Comparison of ENCODE assay signal across 9 cellular contexts in the genomic region with DNA sequence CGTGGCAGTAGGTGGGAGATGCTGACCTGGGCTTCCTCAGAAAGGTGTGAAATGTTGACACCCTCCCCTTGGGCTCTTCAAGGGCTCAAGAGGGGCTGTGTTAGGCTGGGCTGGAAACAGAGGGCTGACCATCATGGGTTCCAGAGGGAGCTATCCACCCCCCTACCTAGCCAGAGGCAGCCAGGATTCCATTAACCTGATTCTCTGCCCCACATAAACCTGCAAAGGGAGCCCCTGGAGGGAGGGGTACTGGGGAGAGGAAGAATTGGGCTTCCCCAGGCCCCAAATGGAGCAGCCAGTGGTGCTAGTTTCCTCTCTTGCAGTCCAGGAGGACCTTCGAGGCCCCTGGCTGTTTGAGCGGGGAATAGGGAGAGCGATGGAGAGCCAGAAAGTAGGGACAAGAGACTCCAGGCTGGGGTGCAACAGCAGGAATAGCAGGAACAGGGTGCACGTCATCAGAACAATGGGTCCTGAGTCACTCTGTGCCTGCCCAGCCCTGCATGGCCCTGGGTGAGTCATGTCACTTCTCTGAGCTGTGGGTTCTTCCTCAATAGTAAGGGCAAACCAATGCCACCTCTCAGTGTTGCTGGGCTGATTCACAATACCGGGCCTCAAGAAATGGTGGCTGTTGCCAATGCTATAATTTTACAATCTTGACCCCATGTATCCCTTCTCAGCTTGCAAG.
DNase-seq lines count a peak whose midpoint lies in the region; ATAC-seq and TF ChIP-seq lines count a peak whose summit lies in the region.
"Had no signal": no experiment of that assay in that cellular context is flagged by ENCODE, and none has a peak within 500 bp of the region (broad histone marks: within the 10 kb centered on the region; RNA-seq: fewer than 3 reads in every experiment).

No MANE protein-coding gene starts in this region.

- no peaks in the 10 kb centered on the region for H3K79me2 ChIP-seq in hepatocyte

- no peaks in the 10 kb centered on the region for H4K20me1 ChIP-seq in hepatocyte (ENCODE audit: insufficient read depth, poor library complexity, severe bottlenecking)

- ATAC-seq in GM21447 (IDR thresholded peaks at IDR 0.05; ENCODE audit: unreplicated experiment) = no peak
- ATAC-seq in gastrocnemius medialis = no peak
- no peak for ATAC-seq in Right ventricle myocardium superior (ENCODE audit: poor library complexity)

- in situ Hi-C loops in gastrocnemius medialis (cut with MboI; ENCODE audit: low sequenced_read_pairs in 4 of 4) = no loop called here

- no peak for TF ChIP-seq CTCF in hepatocyte (IDR thresholded peaks at IDR 0.05; ENCODE audit: poor library complexity)
- TF ChIP-seq CTCF in gastrocnemius medialis (IDR thresholded peaks at IDR 0.05 in 4 of 5, conservative IDR thresholded peaks at IDR 0.05 in 1 of 5) = no peak

- H3K4me2 ChIP-seq in hepatocyte = no peak overlapping the region

- H3K9me3 Mint-ChIP-seq in activated naive CD4-positive, alpha-beta T cell treated with anti-CD3 and anti-CD28 coated beads for 36 hours = no peaks in the 10 kb centered on the region
- H3K9me3 Mint-ChIP-seq: activated naive CD8-positive, alpha-beta T cell treated with anti-CD3 and anti-CD28 coated beads, Interleukin-2, amount 10 ng/mL, durations not matched to agents 7 days and 5 days had no signal

- H3K9me2 ChIP-seq in hepatocyte (replicated peaks; ENCODE audit: insufficient read depth) = no peaks in the 10 kb centered on the region

- H3K4me3 ChIP-seq in hepatocyte (no peak overlapping the region), urinary bladder (ENCODE audit: low read depth, low read length) (no peak overlapping the region), gastrocnemius medialis (no peak overlapping the region)

- no peaks in the 10 kb centered on the region for H3K9me3 ChIP-seq in hepatocyte (ENCODE audit: low read depth)
- no peaks in the 10 kb centered on the region for H3K9me3 ChIP-seq in gastrocnemius medialis

- H3K27ac ChIP-seq in hepatocyte (no peak overlapping the region), urinary bladder (ENCODE audit: low read depth) (peak overlapping the region; percentile 72), gastrocnemius medialis (no peak overlapping the region)

- intact Hi-C loops in activated naive CD4-positive, alpha-beta T cell treated with anti-CD3 and anti-CD28 coated beads for 36 hours (cut with micrococcal nuclease) = no loop called here
- intact Hi-C loops in gastrocnemius medialis (cut with DNase I; ENCODE audit: low total_unique reads) = no loop called here
- intact Hi-C loops in Right ventricle myocardium superior (cut with DNase I) = no loop called here

- CTCF ChIA-PET in activated naive CD4-positive, alpha-beta T cell treated with anti-CD3 and anti-CD28 coated beads for 36 hours (lab: Charles Lee) = no interaction called here

- no peaks in the 10 kb centered on the region for H3K36me3 Mint-ChIP-seq in activated naive CD4-positive, alpha-beta T cell treated with anti-CD3 and anti-CD28 coated beads for 36 hours (ENCODE audit: low read depth)
- H3K36me3 Mint-ChIP-seq: activated naive CD8-positive, alpha-beta T cell treated with anti-CD3 and anti-CD28 coated beads, Interleukin-2, amount 10 ng/mL, durations not matched to agents 7 days and 5 days had no signal

- H3K27me3 ChIP-seq in hepatocyte (no peaks in the 10 kb centered on the region), gastrocnemius medialis (no peaks in the 10 kb centered on the region)

- no peaks in the 10 kb centered on the region for H3K4me1 Mint-ChIP-seq in activated naive CD4-positive, alpha-beta T cell treated with anti-CD3 and anti-CD28 coated beads for 36 hours (ENCODE audit: low read depth)

- H3K4me1 ChIP-seq in hepatocyte (ENCODE audit: insufficient read depth) = peaks cover 41% of the 10 kb centered on the region
- H3K4me1 ChIP-seq in urinary bladder (ENCODE audit: insufficient read depth) = no peaks in the 10 kb centered on the region
- H3K4me1 ChIP-seq in gastrocnemius medialis = peaks cover 0 to 4% of the 10 kb centered on the region in 2 donors

- peaks cover 4% of the 10 kb centered on the region for H3K27me3 Mint-ChIP-seq in activated naive CD4-positive, alpha-beta T cell treated with anti-CD3 and anti-CD28 coated beads for 36 hours (ENCODE audit: low read depth)

- DNase-seq in activated naive CD4-positive, alpha-beta T cell treated with Interleukin-2 at 50 U/mL for 16 hours = peak; percentile 3
- DNase-seq in activated naive CD4-positive, alpha-beta T cell treated with anti-CD3 and anti-CD28 coated beads for 36 hours = no peak
- DNase-seq in T1000 (lab: John Stamatoyannopoulos, UW) (peak; percentile 86), hepatocyte (ENCODE audit: low spot score) (peak; percentile 58), gastrocnemius medialis (no peak), Right ventricle myocardium superior (no peak)
- DNase-seq: activated naive CD8-positive, alpha-beta T cell treated with anti-CD3 and anti-CD28 coated beads, Interleukin-2, amount 10 ng/mL, durations not matched to agents 7 days and 5 days had no signal

- no peak overlapping the region for H3K4me3 Mint-ChIP-seq in activated naive CD4-positive, alpha-beta T cell treated with anti-CD3 and anti-CD28 coated beads for 36 hours
- H3K4me3 Mint-ChIP-seq: activated naive CD8-positive, alpha-beta T cell treated with anti-CD3 and anti-CD28 coated beads, Interleukin-2, amount 10 ng/mL, durations not matched to agents 7 days and 5 days had no signal

- H3K27ac Mint-ChIP-seq in activated naive CD4-positive, alpha-beta T cell treated with anti-CD3 and anti-CD28 coated beads for 36 hours = no peak overlapping the region
- H3K27ac Mint-ChIP-seq: activated naive CD8-positive, alpha-beta T cell treated with anti-CD3 and anti-CD28 coated beads, Interleukin-2, amount 10 ng/mL, durations not matched to agents 7 days and 5 days had no signal

- 80% methylated on average over 6 of the region's 6 CpGs for WGBS in hepatocyte (ENCODE audit: low lambda C conversion rate, missing lambda C conversion rate)
- WGBS in urinary bladder = 81% methylated on average over 6 of the region's 6 CpGs

- H2AFZ ChIP-seq in hepatocyte = no peak overlapping the region

- TF ChIP-seq POLR2A in gastrocnemius medialis (IDR thresholded peaks at IDR 0.05) = no peak

- H3K36me3 ChIP-seq in hepatocyte (replicated peaks; ENCODE audit: insufficient read depth, low read depth) = no peaks in the 10 kb centered on the region
- H3K36me3 ChIP-seq in urinary bladder (ENCODE audit: insufficient read depth) = no peaks in the 10 kb centered on the region
- H3K36me3 ChIP-seq in gastrocnemius medialis = no peaks in the 10 kb centered on the region

Comparison
In these comparisons a context has a peak if more than half of its experiments do, and no peak if none do; other contexts are left out.
1. DNase-seq: peak in activated naive CD4-positive, alpha-beta T cell treated with Interleukin-2 at 50 U/mL for 16 hours (single experiment), T1000 (single experiment) and hepatocyte (single experiment); none in activated naive CD4-positive, alpha-beta T cell treated with anti-CD3 and anti-CD28 coated beads for 36 hours (single experiment), gastrocnemius medialis (0 of 2) and Right ventricle myocardium superior (single experiment).